In the genomic region with DNA sequence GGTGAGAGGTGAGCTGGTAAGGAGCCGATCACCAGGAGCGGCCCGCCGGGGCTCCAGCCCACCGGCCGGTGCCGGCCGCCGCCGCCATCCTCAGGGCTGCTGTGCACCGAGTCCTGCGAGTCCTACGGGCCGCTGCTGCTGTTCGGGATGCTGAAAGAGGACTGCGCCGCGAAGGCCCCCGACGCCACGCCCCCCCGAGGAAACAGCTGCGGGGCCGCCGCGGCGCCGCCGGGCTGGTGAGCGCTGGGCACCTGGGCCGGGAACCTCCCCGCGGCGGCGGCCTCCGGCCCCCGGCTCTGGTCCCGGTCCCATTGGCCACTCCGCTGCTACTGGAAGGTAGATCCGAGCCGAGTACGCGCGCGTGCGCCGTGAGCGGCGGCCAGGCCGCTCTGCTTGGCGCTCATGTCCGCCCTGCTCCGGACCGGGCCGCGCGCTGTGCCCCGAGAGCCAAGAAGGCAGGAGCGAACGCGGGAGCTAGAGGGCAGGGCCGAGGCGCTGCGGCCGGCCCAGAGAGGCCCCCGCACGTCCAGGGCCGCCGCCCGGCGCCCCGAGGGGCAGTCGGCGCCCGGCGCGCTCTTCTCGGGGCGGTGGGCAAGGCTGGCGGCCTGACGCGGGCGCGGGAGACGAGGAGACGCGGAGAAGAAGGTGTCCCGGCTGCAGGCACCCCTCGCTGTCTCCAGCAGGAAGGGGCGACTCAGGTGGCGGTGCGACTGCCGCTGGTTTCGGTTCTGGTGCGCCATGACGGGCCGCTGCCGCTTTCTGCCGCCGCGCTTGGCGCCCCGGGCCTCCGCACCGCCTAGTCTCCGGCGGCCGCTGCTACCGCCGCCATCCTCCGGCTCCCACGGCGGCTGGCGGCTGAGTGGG, we compare ENCODE assay signal across 1 cellular context.
TF ChIP-seq lines count a peak whose summit lies in the region.

No MANE protein-coding gene starts in this region.

TF ChIP-seq in HepG2, 621 proteins besides CTCF, POLR2A, EP300 and RAD21 (continued from another document):
- TF ChIP-seq NONO (IDR thresholded peaks at IDR 0.05): no peak
- TF ChIP-seq NONO (CRISPR knock-in tag; conservative IDR thresholded peaks at IDR 0.05): peak; percentile 31; the same call in 1 of the 2 replicates
